Comparison of ENCODE assay signal across 8 cellular contexts in the genomic region with DNA sequence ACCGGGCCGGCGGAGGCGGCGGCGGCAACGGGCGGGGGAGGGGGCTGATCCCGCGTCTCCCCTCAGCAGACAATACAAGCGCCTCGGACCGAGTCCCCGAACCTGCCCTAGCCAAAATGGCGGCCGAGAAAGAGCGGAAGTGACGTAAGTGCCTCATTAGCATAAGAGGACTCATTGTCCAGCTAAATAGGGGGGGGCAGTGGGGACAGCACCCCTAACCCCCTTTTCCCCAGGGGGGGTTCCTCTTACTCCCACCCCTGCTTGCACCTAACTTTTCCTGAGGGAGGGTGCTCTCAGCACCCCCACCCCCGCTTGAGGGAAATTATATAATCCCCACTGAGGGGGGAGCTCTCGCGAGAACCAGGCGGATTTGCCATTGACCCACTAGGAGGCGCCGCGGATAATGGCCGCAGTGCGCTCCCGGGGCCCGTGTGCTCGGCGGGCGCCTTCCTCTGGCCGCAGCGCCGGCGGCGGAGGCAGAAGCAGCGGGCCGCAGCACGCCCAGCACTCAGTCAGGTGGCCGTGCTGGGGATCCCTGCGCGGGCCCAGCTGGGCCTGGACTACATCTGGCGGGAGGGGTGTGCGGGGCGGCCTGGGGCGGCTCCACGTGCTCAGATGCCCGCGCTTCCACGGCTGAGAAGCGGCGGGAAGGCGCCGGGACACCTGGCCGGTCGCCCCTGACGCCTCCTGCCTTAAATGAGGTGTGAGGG.
DNase-seq lines count a peak whose midpoint lies in the region; ATAC-seq lines count a peak whose summit lies in the region.

Gene ADNP (minus strand): TSS at position 132 of the 710 bp plus-strand sequence. CDS start 27,441 bp downstream, outside the sequence.

- ATAC-seq in GM19035 (IDR thresholded peaks at IDR 0.05; ENCODE audit: unreplicated experiment), result peak; percentile 64
- ATAC-seq in HG03354 (IDR thresholded peaks at IDR 0.05; ENCODE audit: poor library complexity, severe bottlenecking, unreplicated experiment), result peak; percentile 67

- DNase-seq in AG20443 (ENCODE audit: low spot score) (peak; percentile 90), NCI-H446 (lab: John Stamatoyannopoulos, UW) (peak; percentile 93 to 96), iris pigment epithelial cell (ENCODE audit: low read depth) (peak; percentile 94)
- DNase-seq in activated CD4-positive, CD25-positive, alpha-beta regulatory T cell treated with anti-CD3 and anti-CD28 coated beads, Interleukin-2, amount 50 U/mL, for 16 hours (ENCODE audit: low read depth, low spot score), result peak; percentile 77
- peak; percentile 91 for DNase-seq in central memory CD4-positive, alpha-beta T cell
- DNase-seq in stimulated activated CD4-positive, alpha-beta T cell treated with anti-CD3 and anti-CD28 coated beads, Interleukin-12 subunit alpha, Interleukin-12 subunit beta, amount 100 ng/mL, for 24 hours (ENCODE audit: low read depth in 2 of 2), result peak; percentile 76 to 79

Comparison
In these comparisons a context has a peak if more than half of its experiments do, and no peak if none do; other contexts are left out.
1. Peak in every context shown above with its lines: DNase-seq and ATAC-seq.